ENCODE assay signal across 26 cellular contexts in genomic region chr10:56715262-56715661, GRCh38.
A peak's percentile ranks its signal among the peaks of the same experiment; 100 is the strongest.
DNase-seq lines count a peak whose midpoint lies in the region; ATAC-seq, FAIRE-seq and TF ChIP-seq lines count a peak whose summit lies in the region.
"Had no signal": no experiment of that assay in that cellular context is flagged by ENCODE, and none has a peak within 500 bp of the region (broad histone marks: within the 10 kb centered on the region; RNA-seq: fewer than 3 reads in every experiment).

No MANE protein-coding gene starts in this region.

- H3K4me1 ChIP-seq in MM.1S (ENCODE audit: low read length), result peaks cover 2% of the 10 kb centered on the region; the same call in 1 of the 2 replicates
- peaks cover 12% of the 10 kb centered on the region for H3K4me1 ChIP-seq in OCI-LY7 (ENCODE audit: insufficient read depth, low read length, poor library complexity, severe bottlenecking)
- H3K4me1 ChIP-seq in GM12878 (ENCODE audit: control insufficient read depth, insufficient read depth, low read length), result no peaks in the 10 kb centered on the region
- H3K4me1 ChIP-seq: A549, BE2C had no signal

- H3K4me2 ChIP-seq in MM.1S (ENCODE audit: low read depth, low read length), result no peak overlapping the region
- H3K4me2 ChIP-seq in OCI-LY7 (ENCODE audit: low read length), result peak overlapping the region; percentile 55
- no peak overlapping the region for H3K4me2 ChIP-seq in GM12878 (ENCODE audit: control insufficient read depth, insufficient read depth)
- H3K4me2 ChIP-seq: A549 had no signal

- no peak overlapping the region for H3K9ac ChIP-seq in MM.1S (ENCODE audit: low read length)
- H3K9ac ChIP-seq in GM12878 (ENCODE audit: control insufficient read depth, insufficient read depth, low read length), result no peak overlapping the region
- H3K9ac ChIP-seq: BLaER1 treated with 17β-estradiol and CSF1 and Interleukin-3, amounts not matched to agents 10 nM and 100 nM; GM23248 had no signal

- TF ChIP-seq CTCF in MM.1S (IDR thresholded peaks at IDR 0.05; ENCODE audit: low read length), result no peak
- TF ChIP-seq CTCF in OCI-LY7 (conservative IDR thresholded peaks at IDR 0.05; ENCODE audit: low read length), result no peak
- TF ChIP-seq CTCF in GM12878 (IDR thresholded peaks at IDR 0.05 in 2 of 3, conservative IDR thresholded peaks at IDR 0.05 in 1 of 3; ENCODE audit: control insufficient read depth in 2 of 3, extremely low read depth in 1 of 3, insufficient read depth in 1 of 3, low read depth in 3 of 3, low read length in 3 of 3), result no peak

- H3K27ac ChIP-seq in MM.1S (ENCODE audit: low read length), result no peak overlapping the region
- H3K27ac ChIP-seq in OCI-LY7 (ENCODE audit: low read depth, low read length, poor library complexity, severe bottlenecking), result peak overlapping the region; percentile 39
- no peak overlapping the region for H3K27ac ChIP-seq in GM12878 (ENCODE audit: control insufficient read depth, insufficient read depth)
- H3K27ac ChIP-seq: A549; BLaER1 treated with 17β-estradiol and CSF1 and Interleukin-3, amounts not matched to agents 10 nM and 100 nM; GM23248 had no signal

- H3K79me2 ChIP-seq in MM.1S (ENCODE audit: low read length) (no peaks in the 10 kb centered on the region), OCI-LY7 (ENCODE audit: insufficient read depth, low read depth, low read length) (no peaks in the 10 kb centered on the region), GM12878 (ENCODE audit: control insufficient read depth, insufficient read depth, low read length) (no peaks in the 10 kb centered on the region)

- H3K4me3 ChIP-seq in MM.1S (ENCODE audit: low read length) (no peak overlapping the region), OCI-LY7 (ENCODE audit: low read depth, low read length, poor library complexity, severe bottlenecking) (no peak overlapping the region), GM12878 (no peak overlapping the region)
- H3K4me3 ChIP-seq: A549; BLaER1 treated with 17β-estradiol and CSF1 and Interleukin-3, amounts not matched to agents 10 nM and 100 nM; GM23248 had no signal

- H3F3A ChIP-seq in MM.1S (ENCODE audit: insufficient read depth, low read length), result no peaks in the 10 kb centered on the region; the same call in 1 of the 2 replicates

- CTCF ChIA-PET in OCI-LY7 (lab: Charles Lee; ENCODE audit: unreplicated experiment), result no interaction called here
- CTCF ChIA-PET in GM12878 (lab: Yijun Ruan, JAX), result no interaction called here

- no peak for TF ChIP-seq POLR2A in GM12878 (IDR thresholded peaks at IDR 0.05; ENCODE audit: low read depth, low read length)

- no peak for TF ChIP-seq RAD21 in GM12878 (IDR thresholded peaks at IDR 0.05; ENCODE audit: insufficient read depth, low read depth, low read length)

- no peaks in the 10 kb centered on the region for H4K20me1 ChIP-seq in MM.1S (ENCODE audit: insufficient read depth, low read length)
- H4K20me1 ChIP-seq in OCI-LY7 (ENCODE audit: insufficient read depth, low read length), result no peaks in the 10 kb centered on the region
- H4K20me1 ChIP-seq in GM12878 (ENCODE audit: control insufficient read depth, insufficient read depth), result no peaks in the 10 kb centered on the region
- H4K20me1 ChIP-seq: BLaER1 treated with 17β-estradiol and CSF1 and Interleukin-3, amounts not matched to agents 10 nM and 100 nM had no signal

- no TSS peak for BruUV-seq in OCI-LY7 (replicated peaks; lab: Mats Ljungman, UMichigan)
- no TSS peak for BruUV-seq in GM12878 (replicated peaks; lab: Mats Ljungman, UMichigan)

- POLR2A ChIA-PET in OCI-LY7 (lab: Charles Lee) (interaction anchor here (0.5 to 1.7 kb wide), 2 partner anchors 15 to 74 kb away, joined by 3 to 7 read pairs; no protein-coding TSS in a partner anchor), GM12878 (lab: Charles Lee) (no interaction called here)

- ATAC-seq in GM18511 (IDR thresholded peaks at IDR 0.05; ENCODE audit: unreplicated experiment) (peak; percentile 58), GM12878 (peak; percentile 50; the same call in 2 of the 3 replicates)
- ATAC-seq: A549 had no signal

- H3K9me2 ChIP-seq in MM.1S (replicated peaks; ENCODE audit: insufficient read depth, low read length) (no peaks in the 10 kb centered on the region), OCI-LY7 (ENCODE audit: insufficient read depth, low read length) (no peaks in the 10 kb centered on the region)

- H3K36me3 ChIP-seq in MM.1S (replicated peaks; ENCODE audit: insufficient read depth, low read length), result no peaks in the 10 kb centered on the region
- no peaks in the 10 kb centered on the region for H3K36me3 ChIP-seq in OCI-LY7 (ENCODE audit: insufficient read depth, low read length)
- H3K36me3 ChIP-seq in GM12878 (ENCODE audit: control insufficient read depth in 2 of 2, insufficient read depth in 2 of 2, low read length in 1 of 2), result no peaks in the 10 kb centered on the region
- H3K36me3 ChIP-seq: BE2C; BLaER1 treated with 17β-estradiol and CSF1 and Interleukin-3, amounts not matched to agents 10 nM and 100 nM had no signal

- H2AFZ ChIP-seq in MM.1S (ENCODE audit: low read length) (no peak overlapping the region), OCI-LY7 (ENCODE audit: low read length) (peak overlapping the region; percentile 68), GM12878 (ENCODE audit: control insufficient read depth, low read depth, low read length) (no peak overlapping the region)
- H2AFZ ChIP-seq: GM23248 had no signal

- WGBS in GM12878 (ENCODE audit: insufficient coverage, insufficient replicate concordance, low lambda C conversion rate, missing lambda C conversion rate), result 3% methylated on average over 2 of the region's 2 CpGs

- H3K27me3 ChIP-seq in MM.1S (replicated peaks; ENCODE audit: insufficient read depth, low read length), result no peaks in the 10 kb centered on the region
- no peaks in the 10 kb centered on the region for H3K27me3 ChIP-seq in GM12878 (replicated peaks in 1 of 2; ENCODE audit: control insufficient read depth in 2 of 2, insufficient read depth in 2 of 2, low read length in 1 of 2)
- H3K27me3 ChIP-seq: BE2C; BLaER1 treated with 17β-estradiol and CSF1 and Interleukin-3, amounts not matched to agents 10 nM and 100 nM had no signal

- SMC1A ChIA-PET in GM12878 (lab: Charles Lee; ENCODE audit: uncharacterized antibody, unreplicated experiment), result no interaction called here

- no peaks in the 10 kb centered on the region for H3K9me3 ChIP-seq in MM.1S (replicated peaks; ENCODE audit: insufficient read depth, low read length)
- no peaks in the 10 kb centered on the region for H3K9me3 ChIP-seq in OCI-LY7 (ENCODE audit: low read length)
- no peaks in the 10 kb centered on the region for H3K9me3 ChIP-seq in GM12878 (replicated peaks; ENCODE audit: control insufficient read depth, insufficient read depth, low read length)
- H3K9me3 ChIP-seq: A549; BE2C; BLaER1 treated with 17β-estradiol and CSF1 and Interleukin-3, amounts not matched to agents 10 nM and 100 nM had no signal

- TF ChIP-seq EP300 in GM12878 (IDR thresholded peaks at IDR 0.05; ENCODE audit: borderline replicate concordance in 1 of 2, control insufficient read depth in 1 of 2, low read depth in 2 of 2, low read length in 2 of 2), result no peak

- DNase-seq in MM.1S (peak; percentile 21), OCI-LY7 (ENCODE audit: low spot score) (peak; percentile 56), GM12878 (ENCODE audit: low read depth, low spot score) (no peak), OCI-M2 (lab: John Stamatoyannopoulos, UW; ENCODE audit: unreplicated experiment) (no peak), occipital lobe (lab: John Stamatoyannopoulos, UW) (no peak), RCC 7860 (ENCODE audit: low spot score) (no peak)
- DNase-seq: 8988T; ACHN; AML-193; BE2C; CD4-positive, alpha-beta T cell; CD8-positive, alpha-beta memory T cell; DMS 273 treated with DMSO at 0.1 percent for 48 hours; DMS79; EL; GDM1; GM23248; H7; HCEC 1CT had no signal

- FAIRE-seq in GM12878 (lab: Jason Lieb, UNC) (no peak), RCC 7860 (lab: Jason Lieb, UNC) (no peak)
- FAIRE-seq: A549, D721Med, GM12891, GM18507, H1 had no signal

- intact Hi-C loops in OCI-LY7 (cut with micrococcal nuclease; ENCODE audit: unreplicated experiment), result no loop called here
- intact Hi-C loops in GM12878 (cut with micrococcal nuclease; ENCODE audit: unreplicated experiment), result no loop called here

- in situ Hi-C loops in GM12878 (cut with MboI), result no loop called here

- RAD21 ChIA-PET in GM12878 (lab: Charles Lee; ENCODE audit: unreplicated experiment), result no interaction called here

TF ChIP-seq in GM12878, 131 proteins besides CTCF, POLR2A, EP300 and RAD21 (continues in another document):
- TF ChIP-seq ZNF622 (IDR thresholded peaks at IDR 0.05) (no peak), ZBED1 (IDR thresholded peaks at IDR 0.05; ENCODE audit: borderline replicate concordance) (no peak), SP1 (IDR thresholded peaks at IDR 0.05; ENCODE audit: low read depth, low read length) (no peak), USF1 (IDR thresholded peaks at IDR 0.05; ENCODE audit: borderline replicate concordance, extremely low read length, insufficient read depth, low read depth, low read length) (no peak), CREM (IDR thresholded peaks at IDR 0.05; ENCODE audit: low read depth) (no peak), ASH2L (IDR thresholded peaks at IDR 0.05; ENCODE audit: borderline replicate concordance, low read depth) (no peak), MLLT1 (IDR thresholded peaks at IDR 0.05) (no peak)

Comparison
In these comparisons a context has a peak if more than half of its experiments do, and no peak if none do; other contexts are left out.
1. DNase-seq: peak in MM.1S (single experiment) and OCI-LY7 (single experiment); none in GM12878 (single experiment), OCI-M2 (single experiment), occipital lobe (single experiment) and RCC 7860 (single experiment).